Comparison of ENCODE assay signal across 8 cellular contexts in the genomic region with DNA sequence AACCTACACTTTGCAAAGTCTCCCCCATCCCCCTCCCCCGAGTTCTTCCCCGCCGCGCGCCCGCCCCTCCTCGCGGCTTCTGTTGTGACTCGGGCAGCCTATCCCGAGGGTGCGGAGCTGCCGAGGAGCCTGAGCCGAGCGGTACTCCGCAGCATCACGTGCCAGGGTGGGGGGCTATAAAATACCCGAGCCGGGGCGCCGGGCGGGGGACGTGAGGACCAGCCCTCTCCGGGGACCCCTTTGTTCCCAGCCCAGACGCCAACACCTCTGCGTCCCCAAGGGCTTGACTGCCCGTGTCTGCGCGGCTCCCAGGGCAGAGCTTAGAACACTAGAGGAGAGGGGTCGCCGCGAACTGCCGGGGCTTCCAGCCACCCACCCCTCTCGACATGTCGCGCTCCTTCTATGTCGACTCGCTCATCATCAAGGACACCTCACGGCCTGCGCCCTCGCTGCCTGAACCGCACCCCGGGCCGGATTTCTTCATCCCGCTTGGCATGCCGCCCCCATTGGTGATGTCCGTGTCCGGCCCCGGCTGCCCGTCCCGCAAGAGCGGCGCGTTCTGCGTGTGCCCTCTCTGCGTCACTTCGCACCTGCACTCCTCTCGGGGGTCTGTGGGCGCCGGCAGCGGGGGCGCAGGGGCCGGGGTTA. TPM values are rescaled to one million over a fixed set of nuclear protein-coding genes. Genes with fewer than 3 reads are reported as not detected.
DNase-seq lines count a peak whose midpoint lies in the region; ATAC-seq and TF ChIP-seq lines count a peak whose summit lies in the region.

A gene (plus strand): TSS at position 205 of the 648 bp plus-strand sequence. CDS start 182 bp downstream, at position 387.

- H3K9me2 ChIP-seq in SK-N-SH = no peaks in the 10 kb centered on the region

- no peak within 1 kb of the TSS for H3K27ac ChIP-seq in SK-N-SH (ENCODE audit: low read depth in 2 of 2, low read length in 1 of 2)

- H3K9me3 ChIP-seq in SK-N-SH = no peaks in the 10 kb centered on the region

- 6% methylated on average over 33 of the region's 62 CpGs for WGBS in SK-N-SH (ENCODE audit: low lambda C conversion rate)

- no peaks in the 10 kb centered on the region for H3K79me2 ChIP-seq in SK-N-SH (ENCODE audit: insufficient read depth)

- H3K4me2 ChIP-seq in SK-N-SH = peak within 1 kb of the TSS; percentile 91

- no peak for TF ChIP-seq EP300 in SK-N-SH (IDR thresholded peaks at IDR 0.05; ENCODE audit: borderline replicate concordance in 1 of 2, low read depth in 1 of 2, low read length in 1 of 2)

- H2AFZ ChIP-seq in SK-N-SH (ENCODE audit: low read depth) = peak within 1 kb of the TSS; percentile 76; the same call in 1 of the 2 replicates

- no peaks in the 10 kb centered on the region for H4K20me1 ChIP-seq in SK-N-SH (ENCODE audit: insufficient read depth)

- no peak for TF ChIP-seq CTCF in SK-N-SH (IDR thresholded peaks at IDR 0.05)
- no peak for TF ChIP-seq CTCF in foreskin fibroblast (IDR thresholded peaks at IDR 0.05; ENCODE audit: low read depth, low read length)
- TF ChIP-seq CTCF in retinal pigment epithelial cell (conservative IDR thresholded peaks at IDR 0.05; ENCODE audit: low read depth, low read length) = no peak

- DNase-seq in GM03348 (ENCODE audit: low spot score) (peak; percentile 69), SK-N-SH (peak; percentile 73), foreskin fibroblast (peak in 1 of 2 donors; percentile 59), retinal pigment epithelial cell (ENCODE audit: low read depth) (no peak), hippocampal formation (lab: John Stamatoyannopoulos, UW) (no peak), SK-N-DZ (ENCODE audit: low spot score) (no peak), NCI-H2196 treated with DMSO at 0.1 percent for 48 hours (lab: John Stamatoyannopoulos, UW; ENCODE audit: unreplicated experiment) (no peak)

- H3F3A ChIP-seq in SK-N-SH (replicated peaks; ENCODE audit: insufficient read depth) = no peaks in the 10 kb centered on the region

- no peaks in the 10 kb centered on the region for H3K36me3 ChIP-seq in SK-N-SH (replicated peaks in 1 of 2; ENCODE audit: control insufficient read depth in 1 of 2, insufficient read depth in 2 of 2, low read length in 1 of 2)

- POLR2A ChIA-PET in SK-N-SH (lab: Yijun Ruan, JAX) = no interaction called here

- CTCF ChIA-PET in SK-N-SH (lab: Yijun Ruan, JAX) = interaction anchor here (1.1 kb wide), 1 partner anchor 134 kb away, joined by 3 read pairs; no protein-coding TSS in a partner anchor

- peaks cover 0 to 22% of the 10 kb centered on the region in 2 experiments; a peak in 1 of 4 replicates for H3K4me1 ChIP-seq in SK-N-SH (ENCODE audit: control insufficient read depth in 1 of 2, insufficient read depth in 2 of 2, low read depth in 1 of 2, low read length in 1 of 2)

- no peak for TF ChIP-seq RAD21 in SK-N-SH (IDR thresholded peaks at IDR 0.05; ENCODE audit: low read length)

- no peak for ATAC-seq in GM18517 (IDR thresholded peaks at IDR 0.05; ENCODE audit: unreplicated experiment)

- H3K4me3 ChIP-seq in SK-N-SH (ENCODE audit: low read depth in 2 of 2, low read length in 1 of 2) (peak within 1 kb of the TSS; percentile 51 to 68), foreskin fibroblast (ENCODE audit: low read depth in 1 of 2, low read length in 2 of 2) (peak within 1 kb of the TSS; percentile 34 to 52), retinal pigment epithelial cell (ENCODE audit: low read length) (peak within 1 kb of the TSS; percentile 77)

- H3K27me3 ChIP-seq in SK-N-SH (ENCODE audit: insufficient read depth) = peaks cover 57% of the 10 kb centered on the region

- H3K9ac ChIP-seq in SK-N-SH = no peak within 1 kb of the TSS

TF ChIP-seq in SK-N-SH, 30 proteins besides CTCF, POLR2A, EP300 and RAD21:
- TF ChIP-seq, protein P1, sequence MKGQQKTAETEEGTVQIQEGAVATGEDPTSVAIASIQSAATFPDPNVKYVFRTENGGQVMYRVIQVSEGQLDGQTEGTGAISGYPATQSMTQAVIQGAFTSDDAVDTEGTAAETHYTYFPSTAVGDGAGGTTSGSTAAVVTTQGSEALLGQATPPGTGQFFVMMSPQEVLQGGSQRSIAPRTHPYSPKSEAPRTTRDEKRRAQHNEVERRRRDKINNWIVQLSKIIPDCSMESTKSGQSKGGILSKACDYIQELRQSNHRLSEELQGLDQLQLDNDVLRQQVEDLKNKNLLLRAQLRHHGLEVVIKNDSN (IDR thresholded peaks at IDR 0.05; ENCODE audit: borderline replicate concordance, low read depth) = peak; percentile 33; the same call in 1 of the 2 replicates
- TF ChIP-seq, protein P2, sequence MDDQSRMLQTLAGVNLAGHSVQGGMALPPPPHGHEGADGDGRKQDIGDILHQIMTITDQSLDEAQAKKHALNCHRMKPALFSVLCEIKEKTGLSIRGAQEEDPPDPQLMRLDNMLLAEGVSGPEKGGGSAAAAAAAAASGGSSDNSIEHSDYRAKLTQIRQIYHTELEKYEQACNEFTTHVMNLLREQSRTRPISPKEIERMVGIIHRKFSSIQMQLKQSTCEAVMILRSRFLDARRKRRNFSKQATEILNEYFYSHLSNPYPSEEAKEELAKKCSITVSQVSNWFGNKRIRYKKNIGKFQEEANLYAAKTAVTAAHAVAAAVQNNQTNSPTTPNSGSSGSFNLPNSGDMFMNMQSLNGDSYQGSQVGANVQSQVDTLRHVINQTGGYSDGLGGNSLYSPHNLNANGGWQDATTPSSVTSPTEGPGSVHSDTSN (IDR thresholded peaks at IDR 0.05) = no peak
- TF ChIP-seq, protein P3, sequence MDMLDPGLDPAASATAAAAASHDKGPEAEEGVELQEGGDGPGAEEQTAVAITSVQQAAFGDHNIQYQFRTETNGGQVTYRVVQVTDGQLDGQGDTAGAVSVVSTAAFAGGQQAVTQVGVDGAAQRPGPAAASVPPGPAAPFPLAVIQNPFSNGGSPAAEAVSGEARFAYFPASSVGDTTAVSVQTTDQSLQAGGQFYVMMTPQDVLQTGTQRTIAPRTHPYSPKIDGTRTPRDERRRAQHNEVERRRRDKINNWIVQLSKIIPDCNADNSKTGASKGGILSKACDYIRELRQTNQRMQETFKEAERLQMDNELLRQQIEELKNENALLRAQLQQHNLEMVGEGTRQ (IDR thresholded peaks at IDR 0.05; ENCODE audit: borderline replicate concordance, low read depth, low read length) = no peak
- TF ChIP-seq RCOR1 (IDR thresholded peaks at IDR 0.05; ENCODE audit: low read length) = no peak
- TF ChIP-seq EZH2phosphoT487 (IDR thresholded peaks at IDR 0.05; ENCODE audit: borderline replicate concordance, low read depth) = peak; percentile 68; the same call in 1 of the 2 replicates

RNA-seq across cellular contexts. Expression of the gene that starts here (rescaled TPM):
- polyA plus RNA-seq in SK-N-SH (2012; rRNA removed) = 0.02 and 0.41 TPM in 2 replicates
- 0.21 TPM in 1 of 2 replicates, not detected in the other for polyA plus RNA-seq in SK-N-SH (2012; cell fraction: cytosol; rRNA removed)
- 0.06 TPM in 1 of 2 replicates, not detected in the other for polyA plus RNA-seq in SK-N-SH (2012; cell fraction: nucleus; rRNA removed)
- 0.12 TPM in 1 of 2 replicates, not detected in the other for polyA plus RNA-seq in SK-N-DZ (2014; cell fraction: cytosol; rRNA removed)
- 0.12 TPM in 1 of 2 replicates, not detected in the other for polyA plus RNA-seq in SK-N-DZ (2014; cell fraction: nucleus; rRNA removed)

Comparison
In these comparisons a context has a peak if more than half of its experiments do, and no peak if none do; other contexts are left out.
1. Peak in DNase-seq, H3K4me3 ChIP-seq and H3K4me2 ChIP-seq in SK-N-SH; RNA of the gene not detected or under 1 TPM.